In genomic region chr12:48883305-48884171, GRCh38 we compare ENCODE assay signal across 14 cellular contexts. TPM values are rescaled to one million over a fixed set of nuclear protein-coding genes. Genes with fewer than 3 reads are reported as not detected.
A peak's percentile ranks its signal among the peaks of the same experiment; 100 is the strongest.
DNase-seq lines count a peak whose midpoint lies in the region; ATAC-seq and TF ChIP-seq lines count a peak whose summit lies in the region.
"Had no signal": no experiment of that assay in that cellular context is flagged by ENCODE, and none has a peak within 500 bp of the region (broad histone marks: within the 10 kb centered on the region; RNA-seq: fewer than 3 reads in every experiment).

No MANE protein-coding gene starts in this region.

- ATAC-seq in GM18519 (IDR thresholded peaks at IDR 0.05; ENCODE audit: low FRiP score, unreplicated experiment) (no peak), T-cell (replicated peaks in 1 of 4) (no peak)
- ATAC-seq: gastroesophageal sphincter, natural killer cell had no signal

- CTCF ChIA-PET in T-cell (lab: Charles Lee) = no interaction called here

- H3K9me3 ChIP-seq in HUES48 (ENCODE audit: control insufficient read depth, insufficient read depth, low read length) = no peaks in the 10 kb centered on the region
- no peaks in the 10 kb centered on the region for H3K9me3 ChIP-seq in testis
- H3K9me3 ChIP-seq: gastroesophageal sphincter had no signal

- H3K4me3 Mint-ChIP-seq in glutamatergic neuron (ENCODE audit: unreplicated experiment) = peak overlapping the region; percentile 43
- no peak overlapping the region for H3K4me3 Mint-ChIP-seq in osteocyte (ENCODE audit: unreplicated experiment)
- no peak overlapping the region for H3K4me3 Mint-ChIP-seq in T-cell
- H3K4me3 Mint-ChIP-seq: natural killer cell; T-helper 2 cell treated with Interferon-gamma antibody and Interleukin-4, amounts not matched to agents 5 μg/mL and 100 μg/mL, for 36 hours had no signal

- no peaks in the 10 kb centered on the region for H3K36me3 ChIP-seq in HUES48 (ENCODE audit: control insufficient read depth, insufficient read depth, low read length)
- no peaks in the 10 kb centered on the region for H3K36me3 ChIP-seq in testis (ENCODE audit: low read depth, missing control alignments)
- H3K36me3 ChIP-seq: gastroesophageal sphincter had no signal

- WGBS in testis, 2 donors = 73 to 78% methylated on average over 8 to 14 of the region's 14 CpGs

- peaks cover 16% of the 10 kb centered on the region for H3K4me1 Mint-ChIP-seq in glutamatergic neuron (ENCODE audit: low read depth, unreplicated experiment)
- H3K4me1 Mint-ChIP-seq in osteocyte (ENCODE audit: unreplicated experiment) = peaks cover 35% of the 10 kb centered on the region
- no peaks in the 10 kb centered on the region for H3K4me1 Mint-ChIP-seq in T-cell

- H3K4me1 ChIP-seq in HUES48 (ENCODE audit: control insufficient read depth, insufficient read depth, low read length) (peaks cover 27% of the 10 kb centered on the region), testis (peaks cover 7% of the 10 kb centered on the region)

- peaks cover 2% of the 10 kb centered on the region for H3K27me3 Mint-ChIP-seq in glutamatergic neuron (ENCODE audit: unreplicated experiment)
- H3K27me3 Mint-ChIP-seq in osteocyte (ENCODE audit: unreplicated experiment) = peaks cover 8% of the 10 kb centered on the region
- peaks cover 24 to 28% of the 10 kb centered on the region in 2 donors for H3K27me3 Mint-ChIP-seq in T-cell

- H3K27me3 ChIP-seq in HUES48 (ENCODE audit: control insufficient read depth, insufficient read depth, low read length) (no peaks in the 10 kb centered on the region), testis (no peaks in the 10 kb centered on the region)

- peak overlapping the region; percentile 88 for H3K27ac ChIP-seq in HUES48 (ENCODE audit: low read depth, low read length)
- no peak overlapping the region for H3K27ac ChIP-seq in testis
- H3K27ac ChIP-seq: GM23248 had no signal

- TF ChIP-seq CTCF in glutamatergic neuron (IDR thresholded peaks at IDR 0.05; ENCODE audit: partially characterized antibody, unreplicated experiment) (no peak), osteocyte (IDR thresholded peaks at IDR 0.05) (no peak), GM10266 (IDR thresholded peaks at IDR 0.05; ENCODE audit: control insufficient read depth, insufficient read depth, low read depth, missing control alignments) (no peak), testis (IDR thresholded peaks at IDR 0.05) (no peak)

- peaks cover 2% of the 10 kb centered on the region for H3K9me3 Mint-ChIP-seq in glutamatergic neuron (ENCODE audit: unreplicated experiment)
- H3K9me3 Mint-ChIP-seq in osteocyte (ENCODE audit: unreplicated experiment) = no peaks in the 10 kb centered on the region
- H3K9me3 Mint-ChIP-seq in T-cell = no peaks in the 10 kb centered on the region
- H3K9me3 Mint-ChIP-seq: natural killer cell; T-helper 2 cell treated with Interferon-gamma antibody and Interleukin-4, amounts not matched to agents 5 μg/mL and 100 μg/mL, for 36 hours had no signal

- no peak for TF ChIP-seq POLR2A in testis (IDR thresholded peaks at IDR 0.05)

- DNase-seq in RPMI7951 (ENCODE audit: low read depth) (peak; percentile 15), glutamatergic neuron (no peak), osteocyte (ENCODE audit: extremely low spot score, unreplicated experiment) (no peak), T-cell (no peak), GM10266 (ENCODE audit: extremely low spot score) (no peak), testis (no peak)
- DNase-seq: caudate nucleus, DMS79, GM23248, natural killer cell had no signal

- H3K4me3 ChIP-seq in HUES48 (ENCODE audit: low read depth, low read length) (no peak overlapping the region), testis (no peak overlapping the region)
- H3K4me3 ChIP-seq: gastroesophageal sphincter, GM23248 had no signal

- POLR2A ChIA-PET in T-cell (lab: Charles Lee) = interaction anchor here in 1 of 2 donors (0.6 to 1.1 kb wide), 2 partner anchors 17 to 26 kb away, joined by 3 to 4 read pairs; no protein-coding TSS in a partner anchor

- H3K9ac ChIP-seq in HUES48 (ENCODE audit: low read depth, low read length) = peak overlapping the region; percentile 31; the same call in 1 of the 2 replicates
- H3K9ac ChIP-seq: GM23248 had no signal

- H3K27ac Mint-ChIP-seq in glutamatergic neuron (ENCODE audit: unreplicated experiment) (peak overlapping the region; percentile 17), osteocyte (ENCODE audit: unreplicated experiment) (peak overlapping the region; percentile 84), T-cell (peak overlapping the region in 1 of 2 donors; percentile 19)
- H3K27ac Mint-ChIP-seq: natural killer cell; T-helper 2 cell treated with Interferon-gamma antibody and Interleukin-4, amounts not matched to agents 5 μg/mL and 100 μg/mL, for 36 hours had no signal

- H3K36me3 Mint-ChIP-seq in glutamatergic neuron (ENCODE audit: unreplicated experiment) = no peaks in the 10 kb centered on the region
- no peaks in the 10 kb centered on the region for H3K36me3 Mint-ChIP-seq in osteocyte (ENCODE audit: unreplicated experiment)
- no peaks in the 10 kb centered on the region for H3K36me3 Mint-ChIP-seq in T-cell
- H3K36me3 Mint-ChIP-seq: natural killer cell had no signal

- intact Hi-C loops in testis (cut with DNase I; ENCODE audit: low total_unique reads) = no loop called here

RNA-seq across cellular contexts. Expression of gene RND1, which starts 17.9 kb away (rescaled TPM):
- 0.29 TPM in 1 of 2 replicates, not detected in the other for total RNA-seq in RPMI7951 (2014; rRNA removed; shearing (Covaris generic))
- total RNA-seq in glutamatergic neuron (ENCODE audit: unreplicated experiment) (1.8 TPM), osteocyte (0.89 and 1.0 TPM in 2 replicates), T-cell (10 to 100 TPM in 1 of 5 donors, 1 to 10 TPM in 4; 2.6 to 10.5 (median 5.0) TPM), testis (1 to 10 TPM in 1 of 2 donors, under 1 TPM in 1; 0.81 to 1.1 TPM)
- polyA plus RNA-seq in testis (ENCODE audit: insufficient read depth, low read depth, low replicate concordance) = 1.2 TPM
- polyA plus RNA-seq: GM23248 had no signal

RNA-seq across cellular contexts. Expression of gene DDX23, which starts 31.6 kb away (rescaled TPM):
- 55.7 and 59.1 TPM in 2 replicates for total RNA-seq in RPMI7951 (2014; rRNA removed; shearing (Covaris generic))
- total RNA-seq in glutamatergic neuron (ENCODE audit: unreplicated experiment) (65.7 TPM), osteocyte (67.3 and 72.2 TPM in 2 replicates), T-cell (100 to 1,000 TPM in 3 of 5 donors, 10 to 100 TPM in 2; 86.8 to 158 (median 144) TPM), testis (10 to 100 TPM; 85.0 to 96.1 TPM)
- 69.4 TPM for polyA plus RNA-seq in testis (ENCODE audit: insufficient read depth, low read depth, low replicate concordance)

RNA-seq across cellular contexts. Expression of gene FKBP11, which starts 41.8 kb away (rescaled TPM):
- 27.6 and 31.7 TPM in 2 replicates for total RNA-seq in RPMI7951 (2014; rRNA removed; shearing (Covaris generic))
- total RNA-seq in glutamatergic neuron (ENCODE audit: unreplicated experiment) (12.3 TPM), osteocyte (16.2 and 16.4 TPM in 2 replicates), T-cell (10 to 100 TPM; 55.6 to 83.0 (median 68.1) TPM), testis (10 to 100 TPM; 13.4 to 22.4 TPM)
- polyA plus RNA-seq in testis (ENCODE audit: insufficient read depth, low read depth, low replicate concordance) = 16.4 TPM
